Comparison of ENCODE assay signal across 13 cellular contexts in genomic region chr19:11405846-11406643, GRCh38. TPM values are rescaled to one million over a fixed set of nuclear protein-coding genes. Genes with fewer than 3 reads are reported as not detected.
DNase-seq lines count a peak whose midpoint lies in the region; ATAC-seq and TF ChIP-seq lines count a peak whose summit lies in the region.
"Had no signal": no experiment of that assay in that cellular context is flagged by ENCODE, and none has a peak within 500 bp of the region (broad histone marks: within the 10 kb centered on the region; RNA-seq: fewer than 3 reads in every experiment).

No MANE protein-coding gene starts in this region.

- H3K27ac Mint-ChIP-seq in CD14-positive monocyte (no peak overlapping the region), nephron (no peak overlapping the region)
- H3K27ac Mint-ChIP-seq in T-helper 2 cell treated with Interferon-gamma antibody and Interleukin-4, amounts not matched to agents 5 μg/mL and 100 μg/mL, for 36 hours = no peak overlapping the region
- no peak overlapping the region for H3K27ac Mint-ChIP-seq in effector memory CD8-positive, alpha-beta T cell

- peaks cover 9 to 30% (median 16%) of the 10 kb centered on the region in 3 donors for H3K27me3 Mint-ChIP-seq in CD14-positive monocyte (ENCODE audit: low read depth in 3 of 3)
- peaks cover 3% of the 10 kb centered on the region for H3K27me3 Mint-ChIP-seq in T-helper 2 cell treated with Interferon-gamma antibody and Interleukin-4, amounts not matched to agents 5 μg/mL and 100 μg/mL, for 36 hours (ENCODE audit: low read depth)
- H3K27me3 Mint-ChIP-seq in effector memory CD8-positive, alpha-beta T cell = peaks cover 6 to 26% of the 10 kb centered on the region in 2 donors
- peaks cover 24% of the 10 kb centered on the region for H3K27me3 Mint-ChIP-seq in nephron (ENCODE audit: low read depth)

- peak overlapping the region; percentile 31 to 79 for H3K4me3 Mint-ChIP-seq in CD14-positive monocyte
- no peak overlapping the region for H3K4me3 Mint-ChIP-seq in T-helper 2 cell treated with Interferon-gamma antibody and Interleukin-4, amounts not matched to agents 5 μg/mL and 100 μg/mL, for 36 hours
- H3K4me3 Mint-ChIP-seq in effector memory CD8-positive, alpha-beta T cell = no peak overlapping the region
- H3K4me3 Mint-ChIP-seq in nephron = no peak overlapping the region
- H3K4me3 Mint-ChIP-seq: IgD-negative memory B cell had no signal

- no peak for DNase-seq in CD14-positive monocyte (ENCODE audit: low spot score)
- DNase-seq in T-helper 2 cell treated with Interferon-gamma antibody and Interleukin-4, amounts not matched to agents 5 μg/mL and 100 μg/mL, for 36 hours (ENCODE audit: low spot score) = peak; percentile 12
- DNase-seq in effector memory CD8-positive, alpha-beta T cell = no peak
- no peak for DNase-seq in NCI-H2081 treated with DMSO at 0.1 percent for 48 hours (lab: John Stamatoyannopoulos, UW)
- DNase-seq in NCI-H446 treated with DMSO at 0.1 percent for 48 hours (lab: John Stamatoyannopoulos, UW) = no peak
- DNase-seq in T-helper 1 cell = no peak
- DNase-seq: DMS53, esophagus squamous epithelium, occipital lobe, Peyer's patch had no signal

- peaks cover 19% of the 10 kb centered on the region for H3K4me1 Mint-ChIP-seq in CD14-positive monocyte
- no peaks in the 10 kb centered on the region for H3K4me1 Mint-ChIP-seq in T-helper 2 cell treated with Interferon-gamma antibody and Interleukin-4, amounts not matched to agents 5 μg/mL and 100 μg/mL, for 36 hours (ENCODE audit: low read depth)
- H3K4me1 Mint-ChIP-seq in effector memory CD8-positive, alpha-beta T cell (ENCODE audit: low read depth in 2 of 2) = no peaks in the 10 kb centered on the region
- no peaks in the 10 kb centered on the region for H3K4me1 Mint-ChIP-seq in nephron

- no peaks in the 10 kb centered on the region for H3K36me3 Mint-ChIP-seq in CD14-positive monocyte
- H3K36me3 Mint-ChIP-seq in T-helper 2 cell treated with Interferon-gamma antibody and Interleukin-4, amounts not matched to agents 5 μg/mL and 100 μg/mL, for 36 hours (ENCODE audit: low read depth) = no peaks in the 10 kb centered on the region
- no peaks in the 10 kb centered on the region for H3K36me3 Mint-ChIP-seq in effector memory CD8-positive, alpha-beta T cell (ENCODE audit: insufficient read depth)
- peaks cover under 1% of the 10 kb centered on the region for H3K36me3 Mint-ChIP-seq in nephron (ENCODE audit: low read depth)
- H3K36me3 Mint-ChIP-seq: IgD-negative memory B cell had no signal

- TF ChIP-seq CTCF in CD14-positive monocyte (IDR thresholded peaks at IDR 0.05) (peak; percentile 38), nephron (IDR thresholded peaks at IDR 0.05; ENCODE audit: unreplicated experiment in 3 of 3) (peak in 2 of 3 experiments; percentile 14 to 25)

- intact Hi-C loops in CD14-positive monocyte (cut with micrococcal nuclease) = no loop called here

- ATAC-seq in effector memory CD8-positive, alpha-beta T cell (replicated peaks) = peak; percentile 50
- no peak for ATAC-seq in HG02571 (IDR thresholded peaks at IDR 0.05; ENCODE audit: unreplicated experiment)

- H3K9me3 Mint-ChIP-seq in CD14-positive monocyte (no peaks in the 10 kb centered on the region), nephron (no peaks in the 10 kb centered on the region)
- no peaks in the 10 kb centered on the region for H3K9me3 Mint-ChIP-seq in T-helper 2 cell treated with Interferon-gamma antibody and Interleukin-4, amounts not matched to agents 5 μg/mL and 100 μg/mL, for 36 hours
- H3K9me3 Mint-ChIP-seq in effector memory CD8-positive, alpha-beta T cell = no peaks in the 10 kb centered on the region
- H3K9me3 Mint-ChIP-seq: IgD-negative memory B cell had no signal

RNA-seq across cellular contexts. Expression of gene RGL3, which starts 13.1 kb away (rescaled TPM):
- polyA plus RNA-seq in CD14-positive monocyte = not detected

RNA-seq across cellular contexts. Expression of gene EPOR, which starts 21.9 kb away (rescaled TPM):
- polyA plus RNA-seq in CD14-positive monocyte = 1 to 10 TPM; 6.8 to 8.2 TPM

RNA-seq across cellular contexts. Expression of gene ODAD3, which starts 28.9 kb away (rescaled TPM):
- under 1 TPM; 0.43 to 0.61 TPM for polyA plus RNA-seq in CD14-positive monocyte

RNA-seq across cellular contexts. Expression of gene PRKCSH, which starts 29.4 kb away (rescaled TPM):
- polyA plus RNA-seq in CD14-positive monocyte = 10 to 100 TPM; 24.9 to 28.4 TPM

RNA-seq across cellular contexts. Expression of gene SWSAP1, which starts 31.6 kb away (rescaled TPM):
- polyA plus RNA-seq in CD14-positive monocyte = 10 to 100 TPM in 1 of 2 donors, 1 to 10 TPM in 1; 8.7 to 11.5 TPM

Comparison
In these comparisons a context has a peak if more than half of its experiments do, and no peak if none do; other contexts are left out.
1. H3K4me3 Mint-ChIP-seq: peak in CD14-positive monocyte (2 of 2); none in T-helper 2 cell treated with Interferon-gamma antibody and Interleukin-4, amounts not matched to agents 5 μg/mL and 100 μg/mL, for 36 hours (single experiment), effector memory CD8-positive, alpha-beta T cell (0 of 2) and nephron (0 of 3).